ENCODE assay signal across 8 cellular contexts in the genomic region with DNA sequence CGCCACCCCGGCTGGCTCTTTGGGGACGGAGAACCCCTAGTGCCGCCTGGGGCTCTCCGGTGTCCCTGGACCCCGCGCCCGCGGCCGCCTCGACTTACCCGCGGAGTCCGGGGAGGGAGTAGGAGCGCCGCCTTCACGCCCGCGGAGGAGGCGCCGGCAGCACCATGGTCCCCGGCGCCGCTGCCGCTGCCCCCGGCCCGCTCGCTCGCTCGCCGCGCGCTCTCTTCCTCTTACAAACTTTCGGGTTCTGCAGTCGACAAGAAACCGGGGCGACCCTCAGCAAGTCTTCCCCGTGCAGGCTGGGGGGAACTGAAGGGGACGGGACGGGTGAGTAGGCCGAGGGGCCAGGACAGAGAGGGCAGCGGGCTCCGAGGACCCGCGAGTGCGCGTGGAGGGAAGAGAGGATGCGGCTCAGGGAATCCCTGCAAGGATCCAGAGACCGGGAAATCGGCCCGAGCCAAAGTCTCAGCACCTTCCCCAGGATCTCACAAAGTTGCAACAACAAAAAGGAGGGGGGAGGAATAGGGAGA. TPM values are rescaled to one million over a fixed set of nuclear protein-coding genes. Genes with fewer than 3 reads are reported as not detected.
DNase-seq lines count a peak whose midpoint lies in the region; ATAC-seq and TF ChIP-seq lines count a peak whose summit lies in the region.

No MANE protein-coding gene starts in this region.

- H2AFZ ChIP-seq in PC-9 = peak overlapping the region; percentile 85

- no peaks in the 10 kb centered on the region for H3K9me3 ChIP-seq in PC-9 (ENCODE audit: insufficient read depth, low read depth)
- H3K9me3 ChIP-seq in right cardiac atrium (ENCODE audit: control insufficient read depth, low read length) = no peaks in the 10 kb centered on the region
- no peaks in the 10 kb centered on the region for H3K9me3 ChIP-seq in psoas muscle

- H3K27me3 ChIP-seq in PC-9 (ENCODE audit: insufficient read depth, low read depth) (no peaks in the 10 kb centered on the region), right cardiac atrium (ENCODE audit: control insufficient read depth, insufficient read depth) (no peaks in the 10 kb centered on the region), psoas muscle (ENCODE audit: insufficient read depth in 3 of 3, low read length in 2 of 3) (no peaks in the 10 kb centered on the region)

- DNase-seq in Calu3 (peak; percentile 25), PC-9 (peak in 1 of 2 experiments; percentile 10), right cardiac atrium (peak; percentile 40 to 76 (median 69)), psoas muscle (peak; percentile 29 to 71), AG08395 (ENCODE audit: low spot score) (no peak)
- DNase-seq in activated naive CD8-positive, alpha-beta T cell treated with anti-CD3 and anti-CD28 coated beads, Interleukin-2, amount 10 ng/mL, durations not matched to agents 7 days and 5 days = peak; percentile 70

- peak overlapping the region; percentile 85 for H3K4me3 ChIP-seq in PC-9
- H3K4me3 ChIP-seq in right cardiac atrium (ENCODE audit: low read length) = peak overlapping the region; percentile 85
- peak overlapping the region; percentile 95 for H3K4me3 ChIP-seq in psoas muscle

- H3K36me3 Mint-ChIP-seq in Calu3 (ENCODE audit: insufficient read depth, unreplicated experiment) = peaks cover 47% of the 10 kb centered on the region
- H3K36me3 Mint-ChIP-seq in activated naive CD8-positive, alpha-beta T cell treated with anti-CD3 and anti-CD28 coated beads, Interleukin-2, amount 10 ng/mL, durations not matched to agents 7 days and 5 days = no peaks in the 10 kb centered on the region

- TF ChIP-seq CTCF in Calu3 (IDR thresholded peaks at IDR 0.05; ENCODE audit: unreplicated experiment) = no peak
- no peak for TF ChIP-seq CTCF in PC-9 (conservative IDR thresholded peaks at IDR 0.05)
- no peak for TF ChIP-seq CTCF in psoas muscle (IDR thresholded peaks at IDR 0.05)

- intact Hi-C loops in Calu3 (cut with micrococcal nuclease; ENCODE audit: unreplicated experiment) (loop anchor here (5.0 kb wide), 1 partner anchor 334 kb away; no protein-coding TSS in a partner anchor), PC-9 (cut with micrococcal nuclease; ENCODE audit: unreplicated experiment) (loop anchor here (2.0 to 10.0 kb wide), 8 partner anchors 45 to 514 kb away; no protein-coding TSS in a partner anchor), right cardiac atrium (cut with DNase I) (loop anchor here in 2 of 4 donors (5.0 to 10.0 kb wide), 5 partner anchors 274 to 577 kb away; no protein-coding TSS in a partner anchor), psoas muscle (cut with DNase I) (loop anchor here (5.0 to 10.0 kb wide), 5 partner anchors 39 to 1037 kb away; no protein-coding TSS in a partner anchor)

- POLR2A ChIA-PET in PC-9 (lab: Charles Lee; ENCODE audit: unreplicated experiment) = no interaction called here
- POLR2A ChIA-PET in activated naive CD8-positive, alpha-beta T cell treated with anti-CD3 and anti-CD28 coated beads, Interleukin-2, amount 10 ng/mL, durations not matched to agents 7 days and 5 days (lab: Charles Lee) = interaction anchor here (0.8 to 2.9 kb wide), 13 partner anchors 90 to 517 kb away, joined by 3 to 21 read pairs (median 5); no protein-coding TSS in a partner anchor

- H3K79me2 ChIP-seq in PC-9 (ENCODE audit: low read depth) = peaks cover 11% of the 10 kb centered on the region; the same call in 1 of the 2 replicates

- peak overlapping the region; percentile 91 for H3K4me3 Mint-ChIP-seq in Calu3 (ENCODE audit: low read depth, unreplicated experiment)
- H3K4me3 Mint-ChIP-seq in activated naive CD8-positive, alpha-beta T cell treated with anti-CD3 and anti-CD28 coated beads, Interleukin-2, amount 10 ng/mL, durations not matched to agents 7 days and 5 days = peak overlapping the region; percentile 98

- no peaks in the 10 kb centered on the region for H3K9me2 ChIP-seq in PC-9 (ENCODE audit: insufficient read depth)

- H3K27me3 Mint-ChIP-seq in Calu3 (ENCODE audit: unreplicated experiment) = no peaks in the 10 kb centered on the region
- no peaks in the 10 kb centered on the region for H3K27me3 Mint-ChIP-seq in activated naive CD8-positive, alpha-beta T cell treated with anti-CD3 and anti-CD28 coated beads, Interleukin-2, amount 10 ng/mL, durations not matched to agents 7 days and 5 days

- H3K4me2 ChIP-seq in PC-9 = peak overlapping the region; percentile 83

- peaks cover 13% of the 10 kb centered on the region for H3K4me1 Mint-ChIP-seq in Calu3 (ENCODE audit: low read depth, unreplicated experiment)
- H3K4me1 Mint-ChIP-seq in activated naive CD8-positive, alpha-beta T cell treated with anti-CD3 and anti-CD28 coated beads, Interleukin-2, amount 10 ng/mL, durations not matched to agents 7 days and 5 days = peaks cover 43% of the 10 kb centered on the region

- no TSS peak for BruUV-seq in Calu3 (replicated peaks; lab: Mats Ljungman, UMichigan)
- BruUV-seq in PC-9 (replicated peaks; lab: Mats Ljungman, UMichigan) = no TSS peak

- H3K36me3 ChIP-seq in PC-9 (ENCODE audit: low read depth) = no peaks in the 10 kb centered on the region
- H3K36me3 ChIP-seq in psoas muscle (ENCODE audit: insufficient read depth in 1 of 2, low read depth in 1 of 2) = no peaks in the 10 kb centered on the region

- CTCF ChIA-PET in Calu3 (lab: Charles Lee) (no interaction called here), PC-9 (lab: Charles Lee) (no interaction called here)

- H3F3A ChIP-seq in PC-9 (ENCODE audit: insufficient read depth, low read depth) = peaks cover 20% of the 10 kb centered on the region

- peak overlapping the region; percentile 92 for H3K27ac Mint-ChIP-seq in Calu3 (ENCODE audit: unreplicated experiment)
- peak overlapping the region; percentile 99 for H3K27ac Mint-ChIP-seq in activated naive CD8-positive, alpha-beta T cell treated with anti-CD3 and anti-CD28 coated beads, Interleukin-2, amount 10 ng/mL, durations not matched to agents 7 days and 5 days

- ATAC-seq in activated naive CD8-positive, alpha-beta T cell treated with anti-CD3 and anti-CD28 coated beads, Interleukin-2, amount 10 ng/mL, durations not matched to agents 7 days and 5 days (ENCODE audit: low read depth) = peak; percentile 19
- peak; percentile 24 to 31 for ATAC-seq in right cardiac atrium
- peak in 3 of 4 donors; percentile 2 to 26 (median 23) for ATAC-seq in psoas muscle
- no peak for ATAC-seq in HG02763 (IDR thresholded peaks at IDR 0.05; ENCODE audit: unreplicated experiment)
- no peak for ATAC-seq in GM19467 (IDR thresholded peaks at IDR 0.05; ENCODE audit: unreplicated experiment)

- H4K20me1 ChIP-seq in PC-9 (ENCODE audit: insufficient read depth) = no peaks in the 10 kb centered on the region

- no peaks in the 10 kb centered on the region for H3K9me3 Mint-ChIP-seq in Calu3 (ENCODE audit: low read depth, unreplicated experiment)
- no peaks in the 10 kb centered on the region for H3K9me3 Mint-ChIP-seq in activated naive CD8-positive, alpha-beta T cell treated with anti-CD3 and anti-CD28 coated beads, Interleukin-2, amount 10 ng/mL, durations not matched to agents 7 days and 5 days

- WGBS in right cardiac atrium = under 1% methylated on average over 51 of the region's 51 CpGs
- 2 to 7% (median 3%) methylated on average over 46 to 51 of the region's 51 CpGs for WGBS in psoas muscle, 3 donors

- H3K27ac ChIP-seq in PC-9 = no peak overlapping the region
- H3K27ac ChIP-seq in right cardiac atrium (ENCODE audit: low read length) = peak overlapping the region; percentile 32
- peak overlapping the region; percentile 93 for H3K27ac ChIP-seq in psoas muscle

- H3K4me1 ChIP-seq in PC-9 (replicated peaks; ENCODE audit: insufficient read depth) = peaks cover 46% of the 10 kb centered on the region
- H3K4me1 ChIP-seq in right cardiac atrium (ENCODE audit: control insufficient read depth, insufficient read depth, low read length) = no peaks in the 10 kb centered on the region
- peaks cover 45% of the 10 kb centered on the region for H3K4me1 ChIP-seq in psoas muscle

RNA-seq across cellular contexts. Expression of a gene that starts 2.0 kb away (rescaled TPM):
- total RNA-seq in Calu3 (2022) = 81.6 and 82.8 TPM in 2 replicates
- 31.7 and 33.3 TPM in 2 replicates for total RNA-seq in PC-9 (2021)
- 100 to 1,000 TPM; 178 TPM for total RNA-seq in activated naive CD8-positive, alpha-beta T cell treated with anti-CD3 and anti-CD28 coated beads, Interleukin-2, amount 10 ng/mL, durations not matched to agents 7 days and 5 days
- 10 to 100 TPM; 57.4 to 63.4 (median 58.6) TPM for total RNA-seq in right cardiac atrium
- 13.6 TPM for polyA plus RNA-seq in right cardiac atrium
- total RNA-seq in psoas muscle = 10 to 100 TPM; 15.4 to 26.4 (median 19.6) TPM
- 10 to 100 TPM in 1 of 3 donors, 1 to 10 TPM in 2; 2.6 to 10.2 (median 9.5) TPM for polyA plus RNA-seq in psoas muscle

Comparison
In these comparisons a context has a peak if more than half of its experiments do, and no peak if none do; other contexts are left out.
1. ATAC-seq: peak in activated naive CD8-positive, alpha-beta T cell treated with anti-CD3 and anti-CD28 coated beads, Interleukin-2, amount 10 ng/mL, durations not matched to agents 7 days and 5 days (single experiment), right cardiac atrium (2 of 2) and psoas muscle (3 of 4); none in HG02763 (single experiment) and GM19467 (single experiment).
2. Peak in every context shown above with its lines, with median percentiles within 50 percentile points of each other: H3K4me3 ChIP-seq.